In genomic region chr9:128771745-128772519, GRCh38 we compare ENCODE assay signal across 1 cellular context.
TF ChIP-seq lines count a peak whose summit lies in the region.

ZER1 (minus strand) TSS chr9:128771927; CDS start chr9:128755565, 16,362 bp downstream.

TF ChIP-seq in HEK293, 187 proteins besides CTCF, POLR2A, EP300 and RAD21 (continued from another document and continues in another):
- 0 out of 2 replicates have a peak, but pooled peaks have one; percentile 55 for TF ChIP-seq ZNF148 (tag by site-specific recombination; IDR thresholded peaks at IDR 0.05; ENCODE audit: borderline replicate concordance)
- peak; percentile 61 for TF ChIP-seq ZBTB26 (tag by site-specific recombination; optimal IDR thresholded peaks at IDR 0.05)
- no peak for TF ChIP-seq ZNF292 (tag by site-specific recombination; IDR thresholded peaks at IDR 0.05; ENCODE audit: borderline replicate concordance, low read depth)
- peak; percentile 24; the same call in 1 of the 2 replicates for TF ChIP-seq ZNF341 (tag by site-specific recombination; IDR thresholded peaks at IDR 0.05; ENCODE audit: low read depth)
- no peak for TF ChIP-seq ZNF514 (tag by site-specific recombination; IDR thresholded peaks at IDR 0.05)
- no peak for TF ChIP-seq ZNF624 (tag by site-specific recombination; IDR thresholded peaks at IDR 0.05)
- TF ChIP-seq ZNF18 (tag by site-specific recombination; IDR thresholded peaks at IDR 0.05): peak; percentile 23; the same call in 1 of the 2 replicates
- no peak for TF ChIP-seq HOXD13 (CRISPR knock-in tag; IDR thresholded peaks at IDR 0.05; ENCODE audit: borderline replicate concordance)
- TF ChIP-seq ZNF394 (tag by site-specific recombination; IDR thresholded peaks at IDR 0.05; ENCODE audit: borderline replicate concordance): no peak; the same call in 1 of the 2 replicates
- peak; percentile 70; the same call in 1 of the 2 replicates for TF ChIP-seq GLI4 (tag by site-specific recombination; IDR thresholded peaks at IDR 0.05)
- peak; percentile 44 for TF ChIP-seq FEZF1 (tag by site-specific recombination; IDR thresholded peaks at IDR 0.05)
- no peak for TF ChIP-seq ZNF791 (tag by site-specific recombination; IDR thresholded peaks at IDR 0.05)
- peak; percentile 81; the same call in 1 of the 2 replicates for TF ChIP-seq INSM2 (tag by site-specific recombination; IDR thresholded peaks at IDR 0.05)
- TF ChIP-seq ZNF366 (tag by site-specific recombination; conservative IDR thresholded peaks at IDR 0.05): no peak
- TF ChIP-seq TCF7L2 (IDR thresholded peaks at IDR 0.05; ENCODE audit: borderline replicate concordance, low read depth, low read length): no peak
- no peak for TF ChIP-seq ZNF701 (tag by site-specific recombination; IDR thresholded peaks at IDR 0.05)
- peak; percentile 90 for TF ChIP-seq SP3 (tag by site-specific recombination; IDR thresholded peaks at IDR 0.05)
- TF ChIP-seq YY2 (tag by site-specific recombination; IDR thresholded peaks at IDR 0.05): peak; percentile 71
- peak; percentile 72 for TF ChIP-seq GLIS1 (tag by site-specific recombination; IDR thresholded peaks at IDR 0.05)
- TF ChIP-seq EGR2 (tag by site-specific recombination; IDR thresholded peaks at IDR 0.05; ENCODE audit: low read depth): peak; percentile 70
- TF ChIP-seq ZNF830 (tag by site-specific recombination; IDR thresholded peaks at IDR 0.05; ENCODE audit: low read depth): no peak
- TF ChIP-seq KLF16 (tag by site-specific recombination; IDR thresholded peaks at IDR 0.05): peak; percentile 92
- TF ChIP-seq ZNF350 (tag by site-specific recombination; IDR thresholded peaks at IDR 0.05): no peak
- TF ChIP-seq ELK4 (IDR thresholded peaks at IDR 0.05; ENCODE audit: borderline replicate concordance, low read depth, low read length): no peak
- TF ChIP-seq ZNF660 (tag by site-specific recombination; IDR thresholded peaks at IDR 0.05): peak; percentile 98
- TF ChIP-seq ZNF530 (tag by site-specific recombination; IDR thresholded peaks at IDR 0.05; ENCODE audit: low read depth): no peak
- TF ChIP-seq ZNF792 (tag by site-specific recombination; IDR thresholded peaks at IDR 0.05): no peak
- TF ChIP-seq ZNF19 (tag by site-specific recombination; IDR thresholded peaks at IDR 0.05; ENCODE audit: low read depth): no peak
- peak; percentile 91 for TF ChIP-seq ZXDB (tag by site-specific recombination; IDR thresholded peaks at IDR 0.05)
- peak; percentile 90 for TF ChIP-seq PATZ1 (tag by site-specific recombination; IDR thresholded peaks at IDR 0.05)
- no peak for TF ChIP-seq ZBTB10 (tag by site-specific recombination; IDR thresholded peaks at IDR 0.05)
- TF ChIP-seq ZNF112 (tag by site-specific recombination; IDR thresholded peaks at IDR 0.05): no peak
- peak; percentile 96 for TF ChIP-seq KLF8 (tag by site-specific recombination; IDR thresholded peaks at IDR 0.05)
- peak; percentile 84; the same call in 1 of the 2 replicates for TF ChIP-seq REPIN1 (tag by site-specific recombination; IDR thresholded peaks at IDR 0.05; ENCODE audit: low read depth)
- no peak for TF ChIP-seq SETDB1 (IDR thresholded peaks at IDR 0.05; ENCODE audit: insufficient read length, low read length)
- no peak for TF ChIP-seq HOXA7 (CRISPR knock-in tag; IDR thresholded peaks at IDR 0.05; ENCODE audit: borderline replicate concordance)
- peak; percentile 95 for TF ChIP-seq KLF7 (tag by site-specific recombination; IDR thresholded peaks at IDR 0.05; ENCODE audit: borderline replicate concordance)
- no peak for TF ChIP-seq ZNF558 (tag by site-specific recombination; IDR thresholded peaks at IDR 0.05)
- no peak for TF ChIP-seq ZNF140 (tag by site-specific recombination; IDR thresholded peaks at IDR 0.05)
- no peak for TF ChIP-seq ZSCAN16 (tag by site-specific recombination; IDR thresholded peaks at IDR 0.05)
- peak; percentile 98 for TF ChIP-seq ZNF561 (tag by site-specific recombination; IDR thresholded peaks at IDR 0.05; ENCODE audit: borderline replicate concordance)
- peak; percentile 57 for TF ChIP-seq ZIC2 (tag by site-specific recombination; IDR thresholded peaks at IDR 0.05)
- TF ChIP-seq ZNF248 (tag by site-specific recombination; IDR thresholded peaks at IDR 0.05): no peak
- 0 out of 2 replicates have a peak, but pooled peaks have one; percentile 55 for TF ChIP-seq ZNF37A (tag by site-specific recombination; IDR thresholded peaks at IDR 0.05)
- peak; percentile 91 for TF ChIP-seq SP7 (tag by site-specific recombination; IDR thresholded peaks at IDR 0.05)
- peak; percentile 99 for TF ChIP-seq ZSCAN30 (tag by site-specific recombination; IDR thresholded peaks at IDR 0.05)
- TF ChIP-seq ZSCAN18 (tag by site-specific recombination; IDR thresholded peaks at IDR 0.05): peak; percentile 71; the same call in 1 of the 2 replicates
- no peak for TF ChIP-seq ZNF211 (tag by site-specific recombination; IDR thresholded peaks at IDR 0.05; ENCODE audit: low read depth)
- TF ChIP-seq ZNF23 (tag by site-specific recombination; IDR thresholded peaks at IDR 0.05; ENCODE audit: borderline replicate concordance): no peak
- TF ChIP-seq ZNF488 (tag by site-specific recombination; IDR thresholded peaks at IDR 0.05): no peak
- no peak for TF ChIP-seq ZNF157 (tag by site-specific recombination; IDR thresholded peaks at IDR 0.05)
- TF ChIP-seq ZNF654 (tag by site-specific recombination; IDR thresholded peaks at IDR 0.05; ENCODE audit: low read depth): no peak
